Comparison of ENCODE assay signal across 14 cellular contexts in the genomic region with DNA sequence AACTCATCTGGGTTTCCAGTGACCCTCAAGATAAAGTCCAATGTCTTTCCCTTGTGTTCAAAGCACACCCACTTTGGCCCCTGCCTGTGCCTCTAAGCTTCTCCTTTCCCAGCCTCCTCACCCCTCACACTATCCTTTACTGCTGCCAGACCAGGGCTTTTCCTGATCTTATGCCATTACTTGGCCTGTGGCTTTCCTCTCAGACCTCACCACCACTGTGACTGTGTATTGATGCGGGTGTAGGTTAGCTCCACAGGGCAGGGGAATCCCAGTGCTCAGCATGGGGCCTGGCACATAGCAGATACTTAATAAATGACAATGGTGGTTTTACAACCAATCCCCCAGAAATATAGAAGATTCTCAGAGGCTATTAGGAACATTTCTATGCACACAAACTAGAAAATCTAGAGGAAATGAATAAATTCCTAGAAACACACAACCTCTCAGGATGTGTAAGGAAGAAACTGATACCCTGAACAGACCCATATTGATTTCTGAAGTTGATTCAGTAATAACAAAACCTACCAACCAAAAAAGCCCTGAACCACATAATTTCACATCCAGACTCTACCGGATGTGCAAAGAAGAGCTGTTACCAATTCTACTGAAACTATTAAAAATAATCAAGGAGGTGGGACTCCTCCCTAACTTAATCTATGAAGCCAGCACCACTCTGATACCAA.
DNase-seq lines count a peak whose midpoint lies in the region; ATAC-seq lines count a peak whose summit lies in the region.
"Had no signal": no experiment of that assay in that cellular context is flagged by ENCODE, and none has a peak within 500 bp of the region (broad histone marks: within the 10 kb centered on the region; RNA-seq: fewer than 3 reads in every experiment).

No MANE protein-coding gene starts in this region.

- no peaks in the 10 kb centered on the region for H3K4me1 Mint-ChIP-seq in stimulated activated memory B cell treated with anti-CD40 and anti-IgM and Interleukin-4, amounts not matched to agents 10 μg/mL and 1 μg/mL and 100 μg/mL, for 72 hours

- peaks cover 15% of the 10 kb centered on the region for H3K27me3 Mint-ChIP-seq in stimulated activated memory B cell treated with anti-CD40 and anti-IgM and Interleukin-4, amounts not matched to agents 10 μg/mL and 1 μg/mL and 100 μg/mL, for 72 hours

- no peak overlapping the region for H3K4me3 Mint-ChIP-seq in stimulated activated memory B cell treated with anti-CD40 and anti-IgM and Interleukin-4, amounts not matched to agents 10 μg/mL and 1 μg/mL and 100 μg/mL, for 72 hours

- peak overlapping the region in 1 of 2 donors; percentile 45 for H3K27ac Mint-ChIP-seq in activated naive CD4-positive, alpha-beta T cell treated with anti-CD3 and anti-CD28 coated beads, Interleukin-2, amount 50 U/mL, for 72 hours
- H3K27ac Mint-ChIP-seq in stimulated activated memory B cell treated with anti-CD40 and anti-IgM and Interleukin-4, amounts not matched to agents 10 μg/mL and 1 μg/mL and 100 μg/mL, for 72 hours, result no peak overlapping the region

- no peak for DNase-seq in activated naive CD4-positive, alpha-beta T cell treated with anti-CD3 and anti-CD28 coated beads, Interleukin-2, amount 50 U/mL, for 72 hours (ENCODE audit: low spot score in 2 of 2)
- DNase-seq in activated naive CD4-positive, alpha-beta T cell (lab: John Stamatoyannopoulos, UW), result no peak
- DNase-seq in HCEC 1CT (no peak), G401 (ENCODE audit: low spot score) (no peak), NCI-H2227 (lab: John Stamatoyannopoulos, UW; ENCODE audit: unreplicated experiment) (no peak)
- DNase-seq: ACHN; activated CD4-positive, CD25-positive, alpha-beta regulatory T cell; DMS53; MG63; NCI-H510A treated with DMSO at 0.1 percent for 48 hours; SIG-M5 had no signal

- ATAC-seq in activated naive CD4-positive, alpha-beta T cell treated with anti-CD3 and anti-CD28 coated beads, Interleukin-2, amount 50 U/mL, for 72 hours, result peak; percentile 56 to 90
- peak; percentile 68 for ATAC-seq in GM21825 (IDR thresholded peaks at IDR 0.05; ENCODE audit: unreplicated experiment)
- peak; percentile 79 for ATAC-seq in HG03354 (IDR thresholded peaks at IDR 0.05; ENCODE audit: poor library complexity, severe bottlenecking, unreplicated experiment)
- ATAC-seq in stimulated activated memory B cell treated with anti-CD40 and anti-IgM and Interleukin-4, amounts not matched to agents 10 μg/mL and 1 μg/mL and 100 μg/mL, for 72 hours, result peak; percentile 47

- no peaks in the 10 kb centered on the region for H3K36me3 Mint-ChIP-seq in activated naive CD4-positive, alpha-beta T cell treated with anti-CD3 and anti-CD28 coated beads, Interleukin-2, amount 50 U/mL, for 72 hours
- H3K36me3 Mint-ChIP-seq in stimulated activated memory B cell treated with anti-CD40 and anti-IgM and Interleukin-4, amounts not matched to agents 10 μg/mL and 1 μg/mL and 100 μg/mL, for 72 hours, result no peaks in the 10 kb centered on the region

- in situ Hi-C loops in G401 (cut with HindIII; ENCODE audit: low sequenced_read_pairs), result no loop called here

- no peaks in the 10 kb centered on the region for H3K9me3 Mint-ChIP-seq in activated naive CD4-positive, alpha-beta T cell treated with anti-CD3 and anti-CD28 coated beads, Interleukin-2, amount 50 U/mL, for 72 hours
- no peaks in the 10 kb centered on the region for H3K9me3 Mint-ChIP-seq in stimulated activated memory B cell treated with anti-CD40 and anti-IgM and Interleukin-4, amounts not matched to agents 10 μg/mL and 1 μg/mL and 100 μg/mL, for 72 hours
